ENCODE assay signal across 1 cellular context in the genomic region with DNA sequence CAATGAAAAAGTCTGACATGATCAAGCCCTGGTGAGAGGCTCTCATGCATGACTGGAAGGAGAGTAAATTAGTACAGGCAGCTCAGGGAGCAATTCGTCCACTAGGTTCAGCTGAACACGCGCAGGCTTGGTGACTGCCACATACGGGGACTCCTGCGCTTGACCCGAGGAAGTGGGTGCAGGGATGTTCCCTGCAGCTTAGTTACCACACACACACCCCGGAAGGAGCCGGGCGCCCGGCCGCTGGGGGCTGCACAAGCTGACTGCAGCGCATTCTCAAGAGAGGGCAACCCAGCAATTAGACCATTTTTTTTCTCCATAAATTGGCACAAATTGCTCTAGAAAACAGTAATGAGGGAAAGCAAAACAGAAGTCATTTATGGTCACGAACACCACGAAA.
TF ChIP-seq lines count a peak whose summit lies in the region.

No MANE protein-coding gene starts in this region.

TF ChIP-seq in K562, 482 proteins besides CTCF, POLR2A, EP300 and RAD21:
- TF ChIP-seq HMBOX1 (IDR thresholded peaks at IDR 0.05) (no peak), MECOM (CRISPR knock-in tag; IDR thresholded peaks at IDR 0.05) (no peak), SLC30A9 (CRISPR knock-in tag; IDR thresholded peaks at IDR 0.05) (no peak), ZNF165 (CRISPR knock-in tag; IDR thresholded peaks at IDR 0.05; ENCODE audit: borderline replicate concordance) (no peak), PCBP2 (IDR thresholded peaks at IDR 0.05; ENCODE audit: low read depth, low read length, poor library complexity, severe bottlenecking) (no peak), ZFX (CRISPR knock-in tag; IDR thresholded peaks at IDR 0.05) (no peak), NFYB (IDR thresholded peaks at IDR 0.05; ENCODE audit: extremely low read depth, insufficient read length) (no peak), ZNF318 (IDR thresholded peaks at IDR 0.05; ENCODE audit: borderline replicate concordance in 1 of 2, low read depth in 1 of 2) (no peak), ZNF140 (CRISPR knock-in tag; IDR thresholded peaks at IDR 0.05) (no peak), NCOR1 (IDR thresholded peaks at IDR 0.05) (no peak)
- TF ChIP-seq, protein P1, sequence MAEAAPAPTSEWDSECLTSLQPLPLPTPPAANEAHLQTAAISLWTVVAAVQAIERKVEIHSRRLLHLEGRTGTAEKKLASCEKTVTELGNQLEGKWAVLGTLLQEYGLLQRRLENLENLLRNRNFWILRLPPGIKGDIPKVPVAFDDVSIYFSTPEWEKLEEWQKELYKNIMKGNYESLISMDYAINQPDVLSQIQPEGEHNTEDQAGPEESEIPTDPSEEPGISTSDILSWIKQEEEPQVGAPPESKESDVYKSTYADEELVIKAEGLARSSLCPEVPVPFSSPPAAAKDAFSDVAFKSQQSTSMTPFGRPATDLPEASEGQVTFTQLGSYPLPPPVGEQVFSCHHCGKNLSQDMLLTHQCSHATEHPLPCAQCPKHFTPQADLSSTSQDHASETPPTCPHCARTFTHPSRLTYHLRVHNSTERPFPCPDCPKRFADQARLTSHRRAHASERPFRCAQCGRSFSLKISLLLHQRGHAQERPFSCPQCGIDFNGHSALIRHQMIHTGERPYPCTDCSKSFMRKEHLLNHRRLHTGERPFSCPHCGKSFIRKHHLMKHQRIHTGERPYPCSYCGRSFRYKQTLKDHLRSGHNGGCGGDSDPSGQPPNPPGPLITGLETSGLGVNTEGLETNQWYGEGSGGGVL (CRISPR knock-in tag; IDR thresholded peaks at IDR 0.05): no peak
